ENCODE assay signal across 18 cellular contexts in the genomic region with DNA sequence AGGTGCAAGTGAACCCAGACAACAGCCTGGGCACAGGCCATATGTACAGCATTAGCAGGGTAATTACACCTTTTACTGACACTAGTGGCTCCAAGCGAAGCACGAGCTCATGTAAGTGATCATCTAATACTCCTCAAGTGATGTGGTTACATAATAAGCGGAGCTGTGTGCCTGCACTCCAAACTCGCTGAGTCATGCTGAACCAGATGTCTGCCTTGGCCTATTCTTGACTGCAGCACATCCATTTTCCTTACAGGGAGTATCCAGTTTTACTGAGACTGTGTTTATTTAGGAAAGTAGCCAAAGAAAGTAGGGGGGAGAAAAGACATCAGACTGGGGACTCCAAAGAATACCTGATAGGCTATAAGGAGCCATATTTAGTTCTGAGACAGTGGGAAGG.
DNase-seq lines count a peak whose midpoint lies in the region; ATAC-seq, FAIRE-seq and TF ChIP-seq lines count a peak whose summit lies in the region.
"Had no signal": no experiment of that assay in that cellular context is flagged by ENCODE, and none has a peak within 500 bp of the region (broad histone marks: within the 10 kb centered on the region; RNA-seq: fewer than 3 reads in every experiment).

No MANE protein-coding gene starts in this region.

- TF ChIP-seq EP300 in A549 (IDR thresholded peaks at IDR 0.05), result no peak

- TF ChIP-seq POLR2A in A549 (IDR thresholded peaks at IDR 0.05; ENCODE audit: low read length), result no peak

- H3K4me1 ChIP-seq in A549 (no peaks in the 10 kb centered on the region), Caco-2 (no peaks in the 10 kb centered on the region)
- H3K4me1 ChIP-seq: Peyer's patch, right atrium auricular region had no signal

- peak overlapping the region in 1 of 2 experiments; percentile 55; a peak in 2 of 6 replicates for H3K27ac ChIP-seq in A549
- H3K27ac ChIP-seq: Peyer's patch, right atrium auricular region had no signal

- H3K4me3 ChIP-seq in A549 (no peak overlapping the region), epithelial cell of esophagus (ENCODE audit: low read length) (no peak overlapping the region), Caco-2 (ENCODE audit: low read depth, low read length) (no peak overlapping the region)
- H3K4me3 ChIP-seq: Peyer's patch, right atrium auricular region had no signal

- no peak overlapping the region for H3K4me2 ChIP-seq in A549

- H3K4me3 Mint-ChIP-seq in Caco-2 (ENCODE audit: unreplicated experiment), result no peak overlapping the region
- H3K4me3 Mint-ChIP-seq: activated T-helper 1 cell treated with anti-CD3 and anti-CD28 coated beads, Interleukin-12 subunit alpha, Interleukin-12 subunit beta, Interleukin-2, Interleukin-4 antibody, amounts not matched to agents 30 ng/mL and 10 ng/mL and 1 ng/mL, durations not matched to agents 14 hours and 24 hours and 36 hours; naive B cell had no signal

- BruUV-seq in Caco-2 (replicated peaks; lab: Mats Ljungman, UMichigan), result no TSS peak

- H3K9me3 ChIP-seq in A549 (0 out of 3 replicates have a peak, but pooled peaks cover 3% of the 10 kb centered on the region), Caco-2 (no peaks in the 10 kb centered on the region)
- H3K9me3 ChIP-seq: right atrium auricular region had no signal

- peaks cover 17% of the 10 kb centered on the region for H3K9me3 Mint-ChIP-seq in Caco-2 (ENCODE audit: unreplicated experiment)

- 54% methylated on average over 4 of the region's 4 CpGs for WGBS in A549 (ENCODE audit: missing lambda C conversion rate)

- no peak overlapping the region for H3K27ac Mint-ChIP-seq in Caco-2 (ENCODE audit: unreplicated experiment)
- H3K27ac Mint-ChIP-seq: activated T-helper 1 cell treated with anti-CD3 and anti-CD28 coated beads, Interleukin-12 subunit alpha, Interleukin-12 subunit beta, Interleukin-2, Interleukin-4 antibody, amounts not matched to agents 30 ng/mL and 10 ng/mL and 1 ng/mL, durations not matched to agents 14 hours and 24 hours and 36 hours; naive B cell had no signal

- TF ChIP-seq RAD21 in A549 (conservative IDR thresholded peaks at IDR 0.05 in 1 of 2, IDR thresholded peaks at IDR 0.05 in 1 of 2), result no peak

- no peaks in the 10 kb centered on the region for H3K27me3 ChIP-seq in Caco-2 (replicated peaks; ENCODE audit: control insufficient read depth, insufficient read depth, low read length)
- H3K27me3 ChIP-seq: Peyer's patch, right atrium auricular region had no signal

- H3K4me1 Mint-ChIP-seq in Caco-2 (ENCODE audit: low read depth, unreplicated experiment), result no peaks in the 10 kb centered on the region
- H3K4me1 Mint-ChIP-seq: naive B cell had no signal

- no peaks in the 10 kb centered on the region for H3K27me3 Mint-ChIP-seq in Caco-2 (ENCODE audit: insufficient read depth, unreplicated experiment)
- H3K27me3 Mint-ChIP-seq: naive B cell had no signal

- H3K36me3 Mint-ChIP-seq in Caco-2 (ENCODE audit: insufficient read depth, unreplicated experiment), result no peaks in the 10 kb centered on the region

- intact Hi-C loops in Caco-2 (cut with micrococcal nuclease; ENCODE audit: unreplicated experiment), result no loop called here

- peak in 1 of 2 experiments; percentile 58; a peak in 3 of 6 replicates for ATAC-seq in A549
- no peak for ATAC-seq in GM18520 (IDR thresholded peaks at IDR 0.05; ENCODE audit: unreplicated experiment)

- no peaks in the 10 kb centered on the region for H3K36me3 ChIP-seq in Caco-2 (ENCODE audit: control insufficient read depth, insufficient read depth, low read length)
- H3K36me3 ChIP-seq: Peyer's patch, right atrium auricular region had no signal

- DNase-seq in A549 (ENCODE audit: low read depth in 1 of 2, low spot score in 1 of 2) (peak in 1 of 2 experiments; percentile 66), EL (peak; percentile 2), OCI-M1 (lab: John Stamatoyannopoulos, UW) (peak; percentile 20), epithelial cell of esophagus (ENCODE audit: low read depth) (peak; percentile 8), DMS153 treated with DMSO at 0.1 percent for 48 hours (lab: John Stamatoyannopoulos, UW; ENCODE audit: unreplicated experiment) (no peak), Caco-2 (no peak)
- no peak for DNase-seq in activated CD4-positive, alpha-beta T cell treated with anti-CD3 and anti-CD28 coated beads, Interleukin-2, amount 50 U/mL, for 4 hours
- DNase-seq: activated CD4-positive, alpha-beta T cell treated with anti-CD3 and anti-CD28 coated beads, Interleukin-2, amount 50 U/mL, for 48 hours; aorta; effector CD8-positive, alpha-beta T cell; HCEC 1CT; naive B cell; NCI-H1694 treated with DMSO at 0.1 percent for 48 hours; Peyer's patch; stimulated activated CD4-positive, alpha-beta T cell treated with anti-CD3 and anti-CD28 coated beads, Interleukin-2, amount 100 ng/mL, for 48 hours had no signal

- CTCF ChIA-PET in A549 (lab: Yijun Ruan, JAX) (interaction anchor here (0.5 kb wide), 1 partner anchor 420 kb away, joined by 3 read pairs; no protein-coding TSS in a partner anchor), Caco-2 (lab: Charles Lee) (no interaction called here)

- POLR2A ChIA-PET in A549 (lab: Yijun Ruan, JAX) (no interaction called here), Caco-2 (lab: Charles Lee) (no interaction called here)

- FAIRE-seq in A549 (lab: Jason Lieb, UNC), result no peak

- TF ChIP-seq CTCF in A549 (IDR thresholded peaks at IDR 0.05) (no peak), epithelial cell of esophagus (IDR thresholded peaks at IDR 0.05; ENCODE audit: insufficient read depth, low read depth, low read length, missing control alignments) (no peak), Caco-2 (IDR thresholded peaks at IDR 0.05; ENCODE audit: insufficient read depth in 1 of 2, low read depth in 1 of 2, low read length in 1 of 2, severe bottlenecking in 1 of 2, unreplicated experiment in 1 of 2) (no peak)

TF ChIP-seq in A549, 52 proteins besides CTCF, POLR2A, EP300 and RAD21:
- TF ChIP-seq NFE2L2 (conservative IDR thresholded peaks at IDR 0.05; ENCODE audit: low read length) (peak; percentile 62), POLR2AphosphoS2 (conservative IDR thresholded peaks at IDR 0.05; ENCODE audit: low read length) (no peak), HOXA7 (CRISPR knock-in tag; IDR thresholded peaks at IDR 0.05) (no peak), MAFK (IDR thresholded peaks at IDR 0.05; ENCODE audit: partially characterized antibody) (peak; percentile 81), HOXB13 (CRISPR knock-in tag; IDR thresholded peaks at IDR 0.05; ENCODE audit: low read depth) (0 out of 2 replicates have a peak, but pooled peaks have one; percentile 39)
- TF ChIP-seq, protein P1, sequence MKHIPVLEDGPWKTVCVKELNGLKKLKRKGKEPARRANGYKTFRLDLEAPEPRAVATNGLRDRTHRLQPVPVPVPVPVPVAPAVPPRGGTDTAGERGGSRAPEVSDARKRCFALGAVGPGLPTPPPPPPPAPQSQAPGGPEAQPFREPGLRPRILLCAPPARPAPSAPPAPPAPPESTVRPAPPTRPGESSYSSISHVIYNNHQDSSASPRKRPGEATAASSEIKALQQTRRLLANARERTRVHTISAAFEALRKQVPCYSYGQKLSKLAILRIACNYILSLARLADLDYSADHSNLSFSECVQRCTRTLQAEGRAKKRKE (CRISPR knock-in tag; IDR thresholded peaks at IDR 0.05; ENCODE audit: low read depth), result 0 out of 2 replicates have a peak, but pooled peaks have one; percentile 39
- TF ChIP-seq, protein P2, sequence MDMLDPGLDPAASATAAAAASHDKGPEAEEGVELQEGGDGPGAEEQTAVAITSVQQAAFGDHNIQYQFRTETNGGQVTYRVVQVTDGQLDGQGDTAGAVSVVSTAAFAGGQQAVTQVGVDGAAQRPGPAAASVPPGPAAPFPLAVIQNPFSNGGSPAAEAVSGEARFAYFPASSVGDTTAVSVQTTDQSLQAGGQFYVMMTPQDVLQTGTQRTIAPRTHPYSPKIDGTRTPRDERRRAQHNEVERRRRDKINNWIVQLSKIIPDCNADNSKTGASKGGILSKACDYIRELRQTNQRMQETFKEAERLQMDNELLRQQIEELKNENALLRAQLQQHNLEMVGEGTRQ (IDR thresholded peaks at IDR 0.05), result no peak
TF ChIP-seq in A549: peak in this region for 4.

Comparison
In these comparisons a context has a peak if more than half of its experiments do, and no peak if none do; other contexts are left out.
1. DNase-seq: peak in EL (single experiment), OCI-M1 (single experiment) and epithelial cell of esophagus (single experiment); none in activated CD4-positive, alpha-beta T cell treated with anti-CD3 and anti-CD28 coated beads, Interleukin-2, amount 50 U/mL, for 4 hours (0 of 2), DMS153 treated with DMSO at 0.1 percent for 48 hours (single experiment) and Caco-2 (0 of 2).